In the genomic region with DNA sequence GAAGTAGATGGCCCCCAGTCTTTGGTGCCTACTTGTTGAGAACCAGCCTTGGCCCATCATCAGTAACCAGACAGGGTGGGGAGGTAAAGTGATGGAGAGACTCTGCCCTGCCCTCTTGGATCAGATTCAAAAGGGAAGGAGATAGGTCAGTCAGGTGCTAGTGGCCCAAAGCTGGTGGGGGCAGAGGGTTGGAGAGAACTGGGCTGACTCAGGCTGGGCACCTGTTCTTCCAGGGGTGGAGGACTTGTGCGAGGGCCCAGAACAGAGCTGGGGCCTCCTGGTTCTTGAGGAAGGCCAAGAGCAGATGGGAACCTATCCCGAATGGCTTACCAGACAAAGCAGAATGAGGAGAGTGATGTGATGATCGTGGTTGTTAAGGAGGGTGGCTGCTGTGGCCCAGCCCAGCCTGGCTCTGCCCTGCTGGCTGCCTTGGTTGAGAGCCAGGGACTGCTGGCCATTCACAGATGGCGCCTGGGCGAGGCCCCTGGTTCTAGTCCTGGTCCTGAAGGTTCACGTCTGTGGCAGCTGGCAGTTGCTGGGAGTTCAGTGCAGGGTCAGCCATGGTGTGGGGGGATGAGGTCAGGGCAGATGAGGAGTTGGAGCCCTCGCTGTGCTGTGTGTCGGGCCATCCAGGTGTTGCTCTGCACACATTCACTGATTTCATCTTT, we compare ENCODE assay signal across 18 cellular contexts. TPM values are rescaled to one million over a fixed set of nuclear protein-coding genes. Genes with fewer than 3 reads are reported as not detected.
"Had no signal": no experiment of that assay in that cellular context is flagged by ENCODE, and none has a peak within 500 bp of the region (broad histone marks: within the 10 kb centered on the region; RNA-seq: fewer than 3 reads in every experiment).

No MANE protein-coding gene starts in this region.

- DNase-seq: activated CD4-positive, alpha-beta T cell treated with anti-CD3 and anti-CD28 coated beads for 48 hours; activated naive CD4-positive, alpha-beta T cell treated with anti-CD3 and anti-CD28 coated beads, Interleukin-2, amount 50 U/mL, for 16 hours; body of pancreas; cerebellar nuclear complex; esophagus squamous epithelium; foreskin fibroblast; immature natural killer cell; left cardiac atrium; naive thymus-derived CD8-positive, alpha-beta T cell; posterior cingulate gyrus; stimulated activated naive CD4-positive, alpha-beta T cell; T-helper 1 cell had no signal

- H3K27ac Mint-ChIP-seq: activated T-helper 17 cell treated with anti-CD3 and anti-CD28 coated beads, Interleukin-2, amount 50 U/mL, for 72 hours; immature natural killer cell; type B pancreatic cell had no signal

- H3K4me1 Mint-ChIP-seq: activated T-helper 17 cell treated with anti-CD3 and anti-CD28 coated beads, Interleukin-2, amount 50 U/mL, for 72 hours; immature natural killer cell had no signal

- H3K36me3 ChIP-seq: esophagus squamous epithelium, right atrium auricular region had no signal

- H3K4me2 ChIP-seq: smooth muscle cell had no signal

- H3K27ac ChIP-seq: esophagus squamous epithelium, right atrium auricular region had no signal

- H3K36me3 Mint-ChIP-seq: immature natural killer cell; naive thymus-derived CD8-positive, alpha-beta T cell; type B pancreatic cell had no signal

- H3K27me3 ChIP-seq: body of pancreas, esophagus squamous epithelium, right atrium auricular region had no signal

- FAIRE-seq: endometrium had no signal

- H3K4me3 ChIP-seq: body of pancreas, esophagus squamous epithelium, lung, right atrium auricular region, smooth muscle cell had no signal

- H3K27me3 Mint-ChIP-seq: naive thymus-derived CD8-positive, alpha-beta T cell; type B pancreatic cell had no signal

- H3K4me3 Mint-ChIP-seq: activated T-helper 17 cell treated with anti-CD3 and anti-CD28 coated beads, Interleukin-2, amount 50 U/mL, for 72 hours; immature natural killer cell; naive thymus-derived CD8-positive, alpha-beta T cell; type B pancreatic cell had no signal

- ATAC-seq: activated T-helper 17 cell treated with anti-CD3 and anti-CD28 coated beads, Interleukin-2, amount 50 U/mL, for 72 hours; body of pancreas; left cardiac atrium; naive thymus-derived CD8-positive, alpha-beta T cell had no signal

- H3K9me3 Mint-ChIP-seq: activated T-helper 17 cell treated with anti-CD3 and anti-CD28 coated beads, Interleukin-2, amount 50 U/mL, for 72 hours; immature natural killer cell; naive thymus-derived CD8-positive, alpha-beta T cell; type B pancreatic cell had no signal

- H3K9me3 ChIP-seq: body of pancreas, esophagus squamous epithelium, right atrium auricular region had no signal

RNA-seq across cellular contexts. Expression of a gene that starts 36.6 kb away (rescaled TPM):
- total RNA-seq: naive thymus-derived CD8-positive, alpha-beta T cell had no signal
